ENCODE assay signal across 12 cellular contexts in genomic region chr15:54519577-54519976, GRCh38.
A peak's percentile ranks its signal among the peaks of the same experiment; 100 is the strongest.
DNase-seq lines count a peak whose midpoint lies in the region; ATAC-seq and TF ChIP-seq lines count a peak whose summit lies in the region.
"Had no signal": no experiment of that assay in that cellular context is flagged by ENCODE, and none has a peak within 500 bp of the region (broad histone marks: within the 10 kb centered on the region; RNA-seq: fewer than 3 reads in every experiment).

No MANE protein-coding gene starts in this region.

- H3K27ac ChIP-seq in RWPE1: no peak overlapping the region
- H3K27ac ChIP-seq: neural progenitor cell had no signal

- CTCF ChIA-PET in RWPE1 (lab: Yijun Ruan, JAX): no interaction called here

- ATAC-seq in GM18867 (IDR thresholded peaks at IDR 0.05; ENCODE audit: unreplicated experiment): peak; percentile 89
- ATAC-seq in HG02642 (IDR thresholded peaks at IDR 0.05; ENCODE audit: poor library complexity, unreplicated experiment): peak; percentile 87
- peak; percentile 71 for ATAC-seq in HG03565 (IDR thresholded peaks at IDR 0.05; ENCODE audit: unreplicated experiment)
- no peak for ATAC-seq in GM21381 (IDR thresholded peaks at IDR 0.05; ENCODE audit: unreplicated experiment)

- DNase-seq in medulla oblongata (ENCODE audit: extremely low spot score): peak; percentile 60
- DNase-seq in GF-D8 (lab: John Stamatoyannopoulos, UW): no peak
- no peak for DNase-seq in RWPE1 (ENCODE audit: low spot score)
- no peak for DNase-seq in occipital lobe (lab: John Stamatoyannopoulos, UW)
- DNase-seq: activated CD4-positive, alpha-beta memory T cell treated with anti-CD3 and anti-CD28 coated beads, Interleukin-2, amount 10 ng/mL, durations not matched to agents 7 days and 5 days; aorta; NCI-H2081 had no signal

- POLR2A ChIA-PET in RWPE1 (lab: Yijun Ruan, JAX; ENCODE audit: low non-redundant PET): no interaction called here

- TF ChIP-seq CTCF in RWPE1 (conservative IDR thresholded peaks at IDR 0.05; ENCODE audit: low read depth): no peak
